7 cellular contexts compared by ENCODE assay signal in the genomic region with DNA sequence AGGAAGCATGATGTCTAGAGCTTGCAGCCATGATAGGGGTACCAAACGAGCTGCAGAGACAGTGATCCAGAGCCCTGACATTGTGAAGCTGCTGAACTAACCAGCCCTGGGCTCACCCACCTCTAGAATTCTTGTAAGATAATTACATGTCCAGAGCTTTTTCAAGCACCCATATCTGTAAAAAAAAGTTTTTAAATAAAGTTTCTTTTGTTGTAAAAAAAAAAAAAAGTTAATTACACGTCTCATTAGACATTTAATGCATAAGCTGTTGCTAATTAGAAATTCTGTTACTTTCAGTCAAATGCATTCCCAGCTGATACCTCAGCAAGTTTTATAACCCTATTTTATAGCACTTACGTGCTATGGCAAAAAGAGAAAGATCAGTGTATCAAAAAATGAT.
"Had no signal": no experiment of that assay in that cellular context is flagged by ENCODE, and none has a peak within 500 bp of the region (broad histone marks: within the 10 kb centered on the region; RNA-seq: fewer than 3 reads in every experiment).

No MANE protein-coding gene starts in this region.

- H3K36me3 ChIP-seq: HAP-1 had no signal

- DNase-seq: GOT3, H7, IMR-90, KBM-7 had no signal

- H3K4me3 ChIP-seq: HAP-1 had no signal

- H3K9me3 ChIP-seq: HAP-1 had no signal

- H3K27ac ChIP-seq: KMS-11 had no signal

- H3K9ac ChIP-seq: KMS-11 had no signal

- H3K4me2 ChIP-seq: KMS-11 had no signal

- ATAC-seq: HCT116 had no signal
